In genomic region chr18:52615943-52616342, GRCh38 we compare ENCODE assay signal across 15 cellular contexts.
DNase-seq lines count a peak whose midpoint lies in the region; ATAC-seq and TF ChIP-seq lines count a peak whose summit lies in the region.
"Had no signal": no experiment of that assay in that cellular context is flagged by ENCODE, and none has a peak within 500 bp of the region (broad histone marks: within the 10 kb centered on the region; RNA-seq: fewer than 3 reads in every experiment).

No MANE protein-coding gene starts in this region.

- H3K9me2 ChIP-seq in GM23248 (ENCODE audit: insufficient read depth), result no peaks in the 10 kb centered on the region

- no peak overlapping the region for H2AFZ ChIP-seq in GM23248

- no peak for TF ChIP-seq CTCF in breast epithelium (IDR thresholded peaks at IDR 0.05)

- no peak overlapping the region for H3K27ac ChIP-seq in GM23248
- H3K27ac ChIP-seq in breast epithelium, result no peak overlapping the region
- H3K27ac ChIP-seq: esophagus muscularis mucosa, tibial nerve had no signal

- ATAC-seq in GM18499 (IDR thresholded peaks at IDR 0.05; ENCODE audit: insufficient read depth, unreplicated experiment), result peak; percentile 90
- ATAC-seq in GM19463 (IDR thresholded peaks at IDR 0.05; ENCODE audit: unreplicated experiment), result peak; percentile 95
- peak; percentile 81 for ATAC-seq in HG02798 (IDR thresholded peaks at IDR 0.05; ENCODE audit: poor library complexity, unreplicated experiment)
- ATAC-seq in HG03432 (IDR thresholded peaks at IDR 0.05; ENCODE audit: unreplicated experiment), result peak; percentile 95
- ATAC-seq: T-cell had no signal

- H3F3A ChIP-seq in GM23248 (ENCODE audit: insufficient read depth), result no peaks in the 10 kb centered on the region

- no peak overlapping the region for H3K4me2 ChIP-seq in GM23248 (ENCODE audit: unreplicated experiment)

- in situ Hi-C loops in GM23248 (cut with MboI), result no loop called here

- H3K79me2 ChIP-seq in GM23248 (ENCODE audit: insufficient read depth), result no peaks in the 10 kb centered on the region

- H3K4me1 ChIP-seq in GM23248 (ENCODE audit: insufficient read depth), result no peaks in the 10 kb centered on the region
- H3K4me1 ChIP-seq in breast epithelium, result no peaks in the 10 kb centered on the region
- H3K4me1 ChIP-seq: esophagus muscularis mucosa, tibial nerve had no signal

- no peak for TF ChIP-seq POLR2A in breast epithelium (IDR thresholded peaks at IDR 0.05)

- no peak overlapping the region for H3K4me3 ChIP-seq in GM23248
- H3K4me3 ChIP-seq in breast epithelium, result no peak overlapping the region
- H3K4me3 ChIP-seq: esophagus muscularis mucosa, tibial nerve had no signal

- no peak overlapping the region for H3K9ac ChIP-seq in GM23248

- H3K9me3 ChIP-seq in GM23248 (ENCODE audit: low read depth), result no peaks in the 10 kb centered on the region
- H3K9me3 ChIP-seq in breast epithelium, result no peaks in the 10 kb centered on the region
- H3K9me3 ChIP-seq: esophagus muscularis mucosa, tibial nerve had no signal

- intact Hi-C loops in breast epithelium (cut with DNase I; ENCODE audit: low total_unique reads), result no loop called here

- H3K36me3 ChIP-seq in GM23248 (ENCODE audit: low read depth) (no peaks in the 10 kb centered on the region), breast epithelium (no peaks in the 10 kb centered on the region)
- H3K36me3 ChIP-seq: esophagus muscularis mucosa, tibial nerve had no signal

- 33 to 44% methylated on average over 3 of the region's 3 CpGs for WGBS in GM23248 (ENCODE audit: low coverage in 1 of 2, low lambda C conversion rate in 2 of 2, missing lambda C conversion rate in 2 of 2), 2 experiments

- no peaks in the 10 kb centered on the region for H3K27me3 ChIP-seq in GM23248 (replicated peaks; ENCODE audit: insufficient read depth)
- no peaks in the 10 kb centered on the region for H3K27me3 ChIP-seq in breast epithelium
- H3K27me3 ChIP-seq: esophagus muscularis mucosa, tibial nerve had no signal

- DNase-seq in NCI-H146 (lab: John Stamatoyannopoulos, UW) (no peak), GM23248 (no peak), breast epithelium (ENCODE audit: low spot score in 2 of 2) (no peak)
- no peak for DNase-seq in stimulated activated CD4-positive, alpha-beta T cell treated with anti-CD3 and anti-CD28 coated beads, Interleukin-4, amount 100 ng/mL, for 4 hours
- DNase-seq: activated gamma-delta T cell treated with Interleukin-2 at 50 U/mL for 16 hours; CD4-positive, alpha-beta memory T cell; NCI-H774; stimulated activated CD4-positive, alpha-beta T cell treated with anti-CD3 and anti-CD28 coated beads, Interleukin-2, amount 100 ng/mL, for 48 hours; T-cell had no signal

- H4K20me1 ChIP-seq in GM23248 (ENCODE audit: insufficient read depth), result no peaks in the 10 kb centered on the region
